ENCODE assay signal across 15 cellular contexts in genomic region chr10:119680668-119681070, GRCh38. TPM values are rescaled to one million over a fixed set of nuclear protein-coding genes. Genes with fewer than 3 reads are reported as not detected.
DNase-seq lines count a peak whose midpoint lies in the region; ATAC-seq and TF ChIP-seq lines count a peak whose summit lies in the region.
"Had no signal": no experiment of that assay in that cellular context is flagged by ENCODE, and none has a peak within 500 bp of the region (broad histone marks: within the 10 kb centered on the region; RNA-seq: fewer than 3 reads in every experiment).

No MANE protein-coding gene starts in this region.

- H3K9me3 Mint-ChIP-seq in Calu3 (ENCODE audit: low read depth, unreplicated experiment), result no peaks in the 10 kb centered on the region
- H3K9me3 Mint-ChIP-seq: CD4-positive, alpha-beta memory T cell had no signal

- no TSS peak for BruUV-seq in Calu3 (replicated peaks; lab: Mats Ljungman, UMichigan)

- H3K27me3 Mint-ChIP-seq in Calu3 (ENCODE audit: unreplicated experiment), result no peaks in the 10 kb centered on the region

- H3K36me3 ChIP-seq in rectal smooth muscle tissue (ENCODE audit: control insufficient read depth, insufficient read depth, low read length), result peaks cover 12% of the 10 kb centered on the region

- peaks cover 30% of the 10 kb centered on the region for H3K4me1 Mint-ChIP-seq in Calu3 (ENCODE audit: low read depth, unreplicated experiment)

- H3K27ac Mint-ChIP-seq in Calu3 (ENCODE audit: unreplicated experiment), result peak overlapping the region; percentile 44

- intact Hi-C loops in Calu3 (cut with micrococcal nuclease; ENCODE audit: unreplicated experiment), result no loop called here

- CTCF ChIA-PET in Calu3 (lab: Charles Lee), result no interaction called here

- H3K9ac ChIP-seq in rectal smooth muscle tissue (ENCODE audit: low read length), result no peak overlapping the region

- H3K27me3 ChIP-seq in rectal smooth muscle tissue (ENCODE audit: control insufficient read depth, insufficient read depth, low read length), result no peaks in the 10 kb centered on the region
- H3K27me3 ChIP-seq: upper lobe of right lung had no signal

- peak; percentile 78 for ATAC-seq in SK-N-SH treated with all-trans-retinoic acid at 6 μM for 48 hours
- no peak for ATAC-seq in GM19463 (IDR thresholded peaks at IDR 0.05; ENCODE audit: unreplicated experiment)

- H3K27ac ChIP-seq in rectal smooth muscle tissue (ENCODE audit: low read depth, low read length), result peak overlapping the region; percentile 72
- H3K27ac ChIP-seq: HL-60 had no signal

- no peak overlapping the region for H3K4me3 Mint-ChIP-seq in Calu3 (ENCODE audit: low read depth, unreplicated experiment)
- H3K4me3 Mint-ChIP-seq: CD4-positive, alpha-beta memory T cell had no signal

- no peak for TF ChIP-seq CTCF in Calu3 (IDR thresholded peaks at IDR 0.05; ENCODE audit: unreplicated experiment)
- TF ChIP-seq CTCF in fibroblast of mammary gland (conservative IDR thresholded peaks at IDR 0.05; ENCODE audit: control insufficient read depth, insufficient read depth, low read depth, low read length), result no peak

- no peak for DNase-seq in Calu3
- DNase-seq in fibroblast of mammary gland (ENCODE audit: low read depth), result peak; percentile 49
- DNase-seq in NOMO-1 treated with dmso at 0.1 percent for 144 hours (lab: John Stamatoyannopoulos, UW; ENCODE audit: unreplicated experiment), result no peak
- DNase-seq in NCI-H187 (lab: John Stamatoyannopoulos, UW), result no peak
- DNase-seq in middle frontal gyrus (ENCODE audit: extremely low spot score, low spot score), result no peak
- DNase-seq: activated CD4-positive, CD25-positive, alpha-beta regulatory T cell treated with anti-CD3 and anti-CD28 coated beads, Interleukin-2, amount 50 U/mL, for 72 hours; activated naive CD4-positive, alpha-beta T cell treated with anti-CD3 and anti-CD28 coated beads, Interleukin-2, amount 50 U/mL, for 16 hours; CD4-positive, alpha-beta memory T cell; NCI-H2081 treated with DMSO at 0.1 percent for 48 hours; occipital lobe; upper lobe of right lung had no signal

- no peak overlapping the region for H3K4me3 ChIP-seq in fibroblast of mammary gland (ENCODE audit: control insufficient read depth, low read depth, low read length)
- no peak overlapping the region for H3K4me3 ChIP-seq in rectal smooth muscle tissue (ENCODE audit: low read length)
- H3K4me3 ChIP-seq: upper lobe of right lung had no signal

- H3K4me1 ChIP-seq in rectal smooth muscle tissue (ENCODE audit: control insufficient read depth, insufficient read depth, low read length), result peaks cover 8% of the 10 kb centered on the region

- peaks cover 25% of the 10 kb centered on the region for H3K36me3 Mint-ChIP-seq in Calu3 (ENCODE audit: insufficient read depth, unreplicated experiment)

TF ChIP-seq in SK-N-SH treated with all-trans-retinoic acid at 6 μM for 48 hours, 23 proteins besides CTCF, POLR2A, EP300 and RAD21:
- TF ChIP-seq ZNF70 (CRISPR knock-in tag; IDR thresholded peaks at IDR 0.05) (no peak), CSRNP3 (CRISPR knock-in tag; IDR thresholded peaks at IDR 0.05) (no peak), CSDC2 (CRISPR knock-in tag; IDR thresholded peaks at IDR 0.05) (no peak), ZNF8 (CRISPR knock-in tag; IDR thresholded peaks at IDR 0.05) (no peak), ZC3H10 (CRISPR knock-in tag; IDR thresholded peaks at IDR 0.05) (no peak), ARNTL (CRISPR knock-in tag; IDR thresholded peaks at IDR 0.05; ENCODE audit: borderline replicate concordance, low read depth) (no peak), ESRRG (CRISPR knock-in tag; IDR thresholded peaks at IDR 0.05) (no peak), RARB (CRISPR knock-in tag; IDR thresholded peaks at IDR 0.05) (no peak)
- TF ChIP-seq, protein P1, sequence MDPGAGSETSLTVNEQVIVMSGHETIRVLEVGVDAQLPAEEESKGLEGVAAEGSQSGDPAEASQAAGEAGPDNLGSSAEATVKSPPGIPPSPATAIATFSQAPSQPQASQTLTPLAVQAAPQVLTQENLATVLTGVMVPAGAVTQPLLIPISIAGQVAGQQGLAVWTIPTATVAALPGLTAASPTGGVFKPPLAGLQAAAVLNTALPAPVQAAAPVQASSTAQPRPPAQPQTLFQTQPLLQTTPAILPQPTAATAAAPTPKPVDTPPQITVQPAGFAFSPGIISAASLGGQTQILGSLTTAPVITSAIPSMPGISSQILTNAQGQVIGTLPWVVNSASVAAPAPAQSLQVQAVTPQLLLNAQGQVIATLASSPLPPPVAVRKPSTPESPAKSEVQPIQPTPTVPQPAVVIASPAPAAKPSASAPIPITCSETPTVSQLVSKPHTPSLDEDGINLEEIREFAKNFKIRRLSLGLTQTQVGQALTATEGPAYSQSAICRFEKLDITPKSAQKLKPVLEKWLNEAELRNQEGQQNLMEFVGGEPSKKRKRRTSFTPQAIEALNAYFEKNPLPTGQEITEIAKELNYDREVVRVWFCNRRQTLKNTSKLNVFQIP (CRISPR knock-in tag; IDR thresholded peaks at IDR 0.05; ENCODE audit: borderline replicate concordance, low read depth), result no peak
- TF ChIP-seq, protein P2, sequence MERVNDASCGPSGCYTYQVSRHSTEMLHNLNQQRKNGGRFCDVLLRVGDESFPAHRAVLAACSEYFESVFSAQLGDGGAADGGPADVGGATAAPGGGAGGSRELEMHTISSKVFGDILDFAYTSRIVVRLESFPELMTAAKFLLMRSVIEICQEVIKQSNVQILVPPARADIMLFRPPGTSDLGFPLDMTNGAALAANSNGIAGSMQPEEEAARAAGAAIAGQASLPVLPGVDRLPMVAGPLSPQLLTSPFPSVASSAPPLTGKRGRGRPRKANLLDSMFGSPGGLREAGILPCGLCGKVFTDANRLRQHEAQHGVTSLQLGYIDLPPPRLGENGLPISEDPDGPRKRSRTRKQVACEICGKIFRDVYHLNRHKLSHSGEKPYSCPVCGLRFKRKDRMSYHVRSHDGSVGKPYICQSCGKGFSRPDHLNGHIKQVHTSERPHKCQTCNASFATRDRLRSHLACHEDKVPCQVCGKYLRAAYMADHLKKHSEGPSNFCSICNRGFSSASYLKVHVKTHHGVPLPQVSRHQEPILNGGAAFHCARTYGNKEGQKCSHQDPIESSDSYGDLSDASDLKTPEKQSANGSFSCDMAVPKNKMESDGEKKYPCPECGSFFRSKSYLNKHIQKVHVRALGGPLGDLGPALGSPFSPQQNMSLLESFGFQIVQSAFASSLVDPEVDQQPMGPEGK (CRISPR knock-in tag; IDR thresholded peaks at IDR 0.05; ENCODE audit: borderline replicate concordance), result no peak

RNA-seq across cellular contexts. Expression of gene BAG3, which starts 29.5 kb away (rescaled TPM):
- total RNA-seq in Calu3 (2022), result 29.6 and 35.2 TPM in 2 replicates

RNA-seq across cellular contexts. Expression of gene INPP5F, which starts 45.2 kb away (rescaled TPM):
- total RNA-seq in Calu3 (2022), result 6.9 and 7.3 TPM in 2 replicates
